Comparison of ENCODE assay signal across 8 cellular contexts in the genomic region with DNA sequence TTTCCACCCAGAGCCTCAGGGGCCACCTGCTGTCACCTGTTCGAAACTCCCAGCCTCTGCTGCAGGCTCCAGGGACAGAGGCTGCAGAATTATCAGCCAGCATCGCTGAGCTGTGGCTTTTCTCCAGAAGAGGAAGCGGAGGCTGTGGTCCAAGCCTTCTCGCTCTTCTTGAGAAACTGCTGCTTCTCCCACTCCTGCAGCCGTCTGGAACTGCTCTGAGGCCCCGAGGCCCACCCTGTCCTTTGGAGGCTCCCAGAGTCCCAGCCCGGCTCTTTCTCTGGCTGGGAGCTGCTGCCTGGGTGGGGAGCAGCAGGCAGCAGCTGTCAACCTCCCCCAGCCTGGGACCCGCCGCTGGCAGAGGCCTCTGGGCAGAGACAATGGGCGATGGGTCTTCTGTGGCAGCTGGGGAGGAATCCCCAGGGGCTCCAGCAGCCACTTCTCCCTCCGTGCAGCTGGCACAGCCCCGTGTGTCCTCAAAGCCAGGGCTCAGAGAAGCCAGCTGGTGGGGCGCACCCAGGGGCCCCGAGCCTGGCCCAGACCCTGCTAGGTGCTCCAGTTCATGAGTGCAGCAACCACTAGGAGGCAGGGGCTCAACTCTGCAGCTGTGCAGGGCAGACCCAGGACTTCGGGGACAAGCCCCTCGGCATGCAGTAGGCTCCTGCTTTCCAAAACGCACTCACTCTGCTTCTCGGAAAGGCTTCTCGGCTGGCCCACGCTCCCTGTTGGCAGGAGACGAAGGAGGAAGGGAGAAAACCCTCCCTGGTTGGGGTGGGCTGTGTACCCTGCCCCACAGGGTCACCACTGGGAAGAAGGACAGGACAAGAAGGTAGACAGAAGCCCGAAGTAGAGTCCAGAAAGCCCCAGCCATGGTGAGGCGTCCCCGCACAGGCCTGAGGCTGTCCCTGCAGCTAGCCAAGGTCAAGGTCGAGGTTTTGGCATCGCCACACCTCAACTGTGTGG. TPM values are rescaled to one million over a fixed set of nuclear protein-coding genes. Genes with fewer than 3 reads are reported as not detected.
A peak's percentile ranks its signal among the peaks of the same experiment; 100 is the strongest.
DNase-seq lines count a peak whose midpoint lies in the region; ATAC-seq and TF ChIP-seq lines count a peak whose summit lies in the region.

No MANE protein-coding gene starts in this region.

- no peak overlapping the region for H3K23ac ChIP-seq in H9 (ENCODE audit: insufficient read length, low read depth, low read length)

- H3K23me2 ChIP-seq in H9 (ENCODE audit: insufficient read length, low read depth, low read length, poor library complexity, severe bottlenecking) = no peaks in the 10 kb centered on the region

- H3K79me2 ChIP-seq in H9 (ENCODE audit: insufficient read depth, low read length) = no peaks in the 10 kb centered on the region

- ATAC-seq in central memory CD8-positive, alpha-beta T cell (replicated peaks; ENCODE audit: extremely low read depth, poor library complexity, severe bottlenecking) = no peak
- no peak for ATAC-seq in GM21390 (IDR thresholded peaks at IDR 0.05; ENCODE audit: unreplicated experiment)
- ATAC-seq in HG03378 (IDR thresholded peaks at IDR 0.05; ENCODE audit: unreplicated experiment) = no peak

- H3K4me1 ChIP-seq in H9 (ENCODE audit: insufficient read depth, low read length) = no peaks in the 10 kb centered on the region; the same call in 1 of the 2 replicates

- no peaks in the 10 kb centered on the region for H3K27me3 ChIP-seq in H9 (ENCODE audit: insufficient read depth, low read length)

- peak; percentile 59 for TF ChIP-seq CTCF in H9 (conservative IDR thresholded peaks at IDR 0.05)

- no peak overlapping the region for H2AFZ ChIP-seq in H9 (ENCODE audit: low read length)

- H3K79me1 ChIP-seq in H9 (ENCODE audit: insufficient read depth, low read depth, low read length, poor library complexity, severe bottlenecking) = no peaks in the 10 kb centered on the region

- H4K91ac ChIP-seq in H9 (ENCODE audit: insufficient read length, low read depth, low read length) = no peak overlapping the region

- no peaks in the 10 kb centered on the region for H4K20me1 ChIP-seq in H9 (ENCODE audit: control insufficient read depth, insufficient read depth, insufficient read length)

- no peaks in the 10 kb centered on the region for H3K27me3 Mint-ChIP-seq in H9 (ENCODE audit: low read depth)
- no peaks in the 10 kb centered on the region for H3K27me3 Mint-ChIP-seq in central memory CD8-positive, alpha-beta T cell

- no peak overlapping the region for H2BK12ac ChIP-seq in H9 (ENCODE audit: insufficient read length, low read depth, low read length)

- no CpG with 5 or more reads among the region's 26 CpGs for WGBS in H9 (ENCODE audit: extremely low coverage, insufficient read length, low lambda C conversion rate)

- peak overlapping the region in 2 of 3 experiments; percentile 55 to 62; a peak in 2 of 7 replicates for H3K27ac Mint-ChIP-seq in H9
- peak overlapping the region; percentile 25 for H3K27ac Mint-ChIP-seq in central memory CD8-positive, alpha-beta T cell (ENCODE audit: low read depth)

- H2AK5ac ChIP-seq in H9 (ENCODE audit: insufficient read length, low read length) = no peak overlapping the region

- no peak overlapping the region for H3K56ac ChIP-seq in H9 (ENCODE audit: insufficient read length, low read depth, low read length)

- no peak overlapping the region for H4K8ac ChIP-seq in H9 (replicated peaks; ENCODE audit: insufficient read length, low read depth, low read length)

- no peak overlapping the region for H4K5ac ChIP-seq in H9 (ENCODE audit: insufficient read length, low read depth, low read length)

- H3K4ac ChIP-seq in H9 (ENCODE audit: low read depth, low read length) = no peak overlapping the region

- no peak overlapping the region for H2BK5ac ChIP-seq in H9 (ENCODE audit: insufficient read length, low read length)

- DNase-seq in COLO668 (lab: John Stamatoyannopoulos, UW; ENCODE audit: unreplicated experiment) (peak; percentile 85), H9 (peak; percentile 68), NOMO-1 treated with DMSO at 0.1 percent for 48 hours (lab: John Stamatoyannopoulos, UW; ENCODE audit: unreplicated experiment) (peak; percentile 40), retina (peak; percentile 50), NCI-H2227 (lab: John Stamatoyannopoulos, UW; ENCODE audit: unreplicated experiment) (no peak)
- no peak for DNase-seq in central memory CD8-positive, alpha-beta T cell (ENCODE audit: low spot score in 2 of 2)

- H3K18ac ChIP-seq in H9 (ENCODE audit: insufficient read length, low read depth, low read length) = no peak overlapping the region

- H2BK20ac ChIP-seq in H9 (ENCODE audit: low read depth, low read length, poor library complexity, severe bottlenecking) = no peak overlapping the region

- H3K14ac ChIP-seq in H9 (ENCODE audit: insufficient read depth, low read length) = no peak overlapping the region; the same call in 1 of the 2 replicates

- no peak overlapping the region for H3K4me2 ChIP-seq in H9 (ENCODE audit: insufficient read depth, insufficient read length, low read length)

- no peak overlapping the region for H2BK15ac ChIP-seq in H9 (ENCODE audit: low read depth, low read length)

- no peak overlapping the region for H2BK120ac ChIP-seq in H9 (ENCODE audit: low read depth, low read length, poor library complexity, severe bottlenecking)

- no peak overlapping the region for H3K27ac ChIP-seq in H9 (ENCODE audit: insufficient read length, low read depth, low read length)

- peaks cover 4 to 17% (median 14%) of the 10 kb centered on the region in 3 experiments; a peak in 6 of 7 replicates for H3K36me3 Mint-ChIP-seq in H9 (ENCODE audit: insufficient read depth in 1 of 3, low read depth in 3 of 3)
- H3K36me3 Mint-ChIP-seq in central memory CD8-positive, alpha-beta T cell (ENCODE audit: insufficient read depth) = peaks cover 2% of the 10 kb centered on the region

- H3K9me3 Mint-ChIP-seq in H9 = no peaks in the 10 kb centered on the region
- H3K9me3 Mint-ChIP-seq in central memory CD8-positive, alpha-beta T cell = no peaks in the 10 kb centered on the region

- H3K9ac ChIP-seq in H9 (ENCODE audit: extremely low read depth, insufficient read length, low read length) = no peak overlapping the region

- no peak overlapping the region for H3K4me3 Mint-ChIP-seq in H9
- H3K4me3 Mint-ChIP-seq in central memory CD8-positive, alpha-beta T cell = no peak overlapping the region

- H3K4me1 Mint-ChIP-seq in H9 = peaks cover 36 to 45% of the 10 kb centered on the region in 2 experiments
- no peaks in the 10 kb centered on the region for H3K4me1 Mint-ChIP-seq in central memory CD8-positive, alpha-beta T cell

- no peak overlapping the region for H3T11ph ChIP-seq in H9 (ENCODE audit: low read length)

- H3K9me3 ChIP-seq in H9 (ENCODE audit: control insufficient read depth, low read depth, low read length) = no peaks in the 10 kb centered on the region

RNA-seq across cellular contexts. Expression of gene FURIN, which starts 49.9 kb away (rescaled TPM):
- total RNA-seq in H9 (2021) = 35.1 and 35.7 TPM in 2 replicates

Comparison
In these comparisons a context has a peak if more than half of its experiments do, and no peak if none do; other contexts are left out.
1. DNase-seq: peak in COLO668 (single experiment), H9 (single experiment), NOMO-1 treated with DMSO at 0.1 percent for 48 hours (single experiment) and retina (single experiment); none in central memory CD8-positive, alpha-beta T cell (0 of 2) and NCI-H2227 (single experiment).